Comparison of ENCODE assay signal across 8 cellular contexts in the genomic region with DNA sequence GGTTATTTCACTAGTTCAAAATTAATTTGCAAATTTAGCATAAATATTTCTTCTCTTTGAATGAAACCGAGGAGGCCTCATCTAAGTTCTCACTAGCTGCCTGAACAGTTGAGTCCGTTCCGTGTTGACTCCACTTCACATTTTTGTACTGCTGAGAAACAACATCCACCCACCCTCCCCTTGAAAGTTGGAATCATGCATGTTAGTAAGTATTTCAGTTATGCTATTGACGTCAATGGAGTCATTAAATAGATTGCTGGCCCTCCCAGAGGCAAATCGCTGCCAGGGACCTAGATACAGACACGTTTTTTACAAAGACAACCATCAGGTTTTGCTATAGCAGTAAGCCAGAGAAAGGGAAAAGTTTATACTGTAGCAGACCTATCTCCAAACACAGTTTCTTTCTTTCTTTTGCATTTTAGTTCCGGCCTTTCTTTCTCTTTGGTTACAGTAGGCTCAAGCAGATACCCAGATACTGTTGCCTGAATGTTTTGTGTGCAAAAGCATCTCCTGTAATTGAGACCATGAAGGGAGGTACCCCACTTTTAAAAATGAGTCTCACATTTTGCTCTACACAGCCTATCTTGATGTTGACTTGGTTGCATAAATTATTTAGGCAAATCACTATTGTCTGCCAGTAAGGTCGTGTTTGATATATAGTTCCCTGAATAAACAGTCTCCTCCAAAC.
A peak's percentile ranks its signal among the peaks of the same experiment; 100 is the strongest.
DNase-seq lines count a peak whose midpoint lies in the region; ATAC-seq lines count a peak whose summit lies in the region.

No MANE protein-coding gene starts in this region.

- H3K36me3 ChIP-seq in SJSA1: no peaks in the 10 kb centered on the region

- DNase-seq in C1 segment of cervical spinal cord (lab: John Stamatoyannopoulos, UW): peak in 8 of 14 donors; percentile 7 to 39 (median 30)
- DNase-seq in SJSA1 (ENCODE audit: low read depth in 1 of 2, low spot score in 2 of 2): peak; percentile 88 to 95
- DNase-seq in cerebellar cortex (ENCODE audit: low spot score): peak; percentile 14
- peak; percentile 95 for DNase-seq in kidney glomerular epithelial cell (lab: John Stamatoyannopoulos, UW)
- peak; percentile 37 for DNase-seq in stimulated activated CD4-positive, alpha-beta T cell treated with anti-CD3 and anti-CD28 coated beads, Interleukin-12 subunit alpha, Interleukin-12 subunit beta, amount 100 ng/mL, for 4 hours
- DNase-seq in NCI-H128 (lab: John Stamatoyannopoulos, UW; ENCODE audit: unreplicated experiment): no peak

- no peaks in the 10 kb centered on the region for H3K9me3 ChIP-seq in SJSA1 (replicated peaks)

- H3K27me3 ChIP-seq in SJSA1 (replicated peaks): no peaks in the 10 kb centered on the region

- peak overlapping the region; percentile 88 for H3K27ac ChIP-seq in SJSA1

- peaks cover 67% of the 10 kb centered on the region for H3K4me1 ChIP-seq in SJSA1 (replicated peaks)

- ATAC-seq in HG03354 (IDR thresholded peaks at IDR 0.05; ENCODE audit: poor library complexity, severe bottlenecking, unreplicated experiment) (peak; percentile 49), GM21515 (IDR thresholded peaks at IDR 0.05; ENCODE audit: unreplicated experiment) (no peak)

- peak overlapping the region; percentile 0; the same call in 1 of the 2 replicates for H3K4me3 ChIP-seq in SJSA1
